In the genomic region with DNA sequence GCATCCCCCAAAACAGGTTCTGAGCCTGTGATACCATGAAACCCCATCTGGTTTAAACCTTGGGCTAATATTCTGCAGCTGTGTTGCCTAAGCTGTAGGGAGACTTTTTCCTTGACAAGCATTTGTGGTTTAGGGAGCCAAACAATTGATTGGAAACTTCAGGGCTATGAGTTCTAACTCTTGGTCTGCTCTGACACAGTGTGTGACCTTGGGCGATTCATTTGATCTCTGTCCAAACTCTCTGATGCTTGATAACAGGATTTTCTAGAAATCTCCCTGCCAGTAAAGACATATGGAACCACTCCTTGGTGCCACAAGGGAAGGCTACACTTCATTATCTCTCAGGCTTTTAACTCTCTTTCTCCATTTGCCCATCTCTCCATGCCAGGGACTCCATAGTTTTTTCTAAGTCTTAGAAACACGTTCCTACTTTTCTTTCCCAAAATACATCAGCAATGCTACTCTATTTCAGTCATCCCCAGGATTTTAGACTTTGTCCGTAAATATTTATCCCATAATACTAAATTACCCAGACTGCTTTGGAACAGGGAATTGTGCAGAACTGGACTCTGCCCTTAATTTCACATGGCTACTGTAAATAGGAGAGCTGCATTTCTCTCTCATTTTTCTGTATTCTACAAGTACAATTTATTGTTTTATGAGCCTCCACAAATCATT, we compare ENCODE assay signal across 1 cellular context.
TF ChIP-seq lines count a peak whose summit lies in the region.

No MANE protein-coding gene starts in this region.

TF ChIP-seq in HepG2, 621 proteins besides CTCF, POLR2A, EP300 and RAD21 (continued from another document):
- TF ChIP-seq ZNF644 (CRISPR knock-in tag; IDR thresholded peaks at IDR 0.05; ENCODE audit: low read depth) (peak; percentile 56; the same call in 1 of the 2 replicates), SAP130 (CRISPR knock-in tag; IDR thresholded peaks at IDR 0.05; ENCODE audit: low read depth) (peak; percentile 39; the same call in 1 of the 2 replicates), ZNF75D (CRISPR knock-in tag; IDR thresholded peaks at IDR 0.05; ENCODE audit: borderline replicate concordance) (no peak), GABPB1 (CRISPR knock-in tag; IDR thresholded peaks at IDR 0.05) (no peak), ONECUT2 (CRISPR knock-in tag; IDR thresholded peaks at IDR 0.05) (0 out of 2 replicates have a peak, but pooled peaks have one; percentile 59), FOXP1 (IDR thresholded peaks at IDR 0.05) (no peak), FOXP1 (CRISPR knock-in tag; IDR thresholded peaks at IDR 0.05) (peak; percentile 28; the same call in 1 of the 2 replicates), ZMYM4 (CRISPR knock-in tag; IDR thresholded peaks at IDR 0.05) (peak; percentile 53; the same call in 1 of the 2 replicates), CREM (IDR thresholded peaks at IDR 0.05) (peak; percentile 20; the same call in 1 of the 2 replicates), CREM (CRISPR knock-in tag; IDR thresholded peaks at IDR 0.05) (no peak), ZNF878 (CRISPR knock-in tag; IDR thresholded peaks at IDR 0.05) (0 out of 2 replicates have a peak, but pooled peaks have one; percentile 30), ZNF292 (CRISPR knock-in tag; IDR thresholded peaks at IDR 0.05; ENCODE audit: borderline replicate concordance, low read depth) (no peak), NBN (conservative IDR thresholded peaks at IDR 0.05) (no peak), JARID2 (CRISPR knock-in tag; IDR thresholded peaks at IDR 0.05; ENCODE audit: insufficient replicate concordance) (no peak), ZNF331 (CRISPR knock-in tag; IDR thresholded peaks at IDR 0.05) (no peak), KDM5A (IDR thresholded peaks at IDR 0.05; ENCODE audit: borderline replicate concordance, low read length) (no peak), MTF1 (CRISPR knock-in tag; IDR thresholded peaks at IDR 0.05) (no peak), POLR2G (IDR thresholded peaks at IDR 0.05; ENCODE audit: low read depth, low read length) (no peak), RARA (CRISPR knock-in tag; IDR thresholded peaks at IDR 0.05) (peak; percentile 5; the same call in 1 of the 2 replicates)
- TF ChIP-seq, protein P1, sequence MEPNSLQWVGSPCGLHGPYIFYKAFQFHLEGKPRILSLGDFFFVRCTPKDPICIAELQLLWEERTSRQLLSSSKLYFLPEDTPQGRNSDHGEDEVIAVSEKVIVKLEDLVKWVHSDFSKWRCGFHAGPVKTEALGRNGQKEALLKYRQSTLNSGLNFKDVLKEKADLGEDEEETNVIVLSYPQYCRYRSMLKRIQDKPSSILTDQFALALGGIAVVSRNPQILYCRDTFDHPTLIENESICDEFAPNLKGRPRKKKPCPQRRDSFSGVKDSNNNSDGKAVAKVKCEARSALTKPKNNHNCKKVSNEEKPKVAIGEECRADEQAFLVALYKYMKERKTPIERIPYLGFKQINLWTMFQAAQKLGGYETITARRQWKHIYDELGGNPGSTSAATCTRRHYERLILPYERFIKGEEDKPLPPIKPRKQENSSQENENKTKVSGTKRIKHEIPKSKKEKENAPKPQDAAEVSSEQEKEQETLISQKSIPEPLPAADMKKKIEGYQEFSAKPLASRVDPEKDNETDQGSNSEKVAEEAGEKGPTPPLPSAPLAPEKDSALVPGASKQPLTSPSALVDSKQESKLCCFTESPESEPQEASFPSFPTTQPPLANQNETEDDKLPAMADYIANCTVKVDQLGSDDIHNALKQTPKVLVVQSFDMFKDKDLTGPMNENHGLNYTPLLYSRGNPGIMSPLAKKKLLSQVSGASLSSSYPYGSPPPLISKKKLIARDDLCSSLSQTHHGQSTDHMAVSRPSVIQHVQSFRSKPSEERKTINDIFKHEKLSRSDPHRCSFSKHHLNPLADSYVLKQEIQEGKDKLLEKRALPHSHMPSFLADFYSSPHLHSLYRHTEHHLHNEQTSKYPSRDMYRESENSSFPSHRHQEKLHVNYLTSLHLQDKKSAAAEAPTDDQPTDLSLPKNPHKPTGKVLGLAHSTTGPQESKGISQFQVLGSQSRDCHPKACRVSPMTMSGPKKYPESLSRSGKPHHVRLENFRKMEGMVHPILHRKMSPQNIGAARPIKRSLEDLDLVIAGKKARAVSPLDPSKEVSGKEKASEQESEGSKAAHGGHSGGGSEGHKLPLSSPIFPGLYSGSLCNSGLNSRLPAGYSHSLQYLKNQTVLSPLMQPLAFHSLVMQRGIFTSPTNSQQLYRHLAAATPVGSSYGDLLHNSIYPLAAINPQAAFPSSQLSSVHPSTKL (CRISPR knock-in tag; IDR thresholded peaks at IDR 0.05): peak; percentile 44; the same call in 1 of the 2 replicates
- TF ChIP-seq, protein P2, sequence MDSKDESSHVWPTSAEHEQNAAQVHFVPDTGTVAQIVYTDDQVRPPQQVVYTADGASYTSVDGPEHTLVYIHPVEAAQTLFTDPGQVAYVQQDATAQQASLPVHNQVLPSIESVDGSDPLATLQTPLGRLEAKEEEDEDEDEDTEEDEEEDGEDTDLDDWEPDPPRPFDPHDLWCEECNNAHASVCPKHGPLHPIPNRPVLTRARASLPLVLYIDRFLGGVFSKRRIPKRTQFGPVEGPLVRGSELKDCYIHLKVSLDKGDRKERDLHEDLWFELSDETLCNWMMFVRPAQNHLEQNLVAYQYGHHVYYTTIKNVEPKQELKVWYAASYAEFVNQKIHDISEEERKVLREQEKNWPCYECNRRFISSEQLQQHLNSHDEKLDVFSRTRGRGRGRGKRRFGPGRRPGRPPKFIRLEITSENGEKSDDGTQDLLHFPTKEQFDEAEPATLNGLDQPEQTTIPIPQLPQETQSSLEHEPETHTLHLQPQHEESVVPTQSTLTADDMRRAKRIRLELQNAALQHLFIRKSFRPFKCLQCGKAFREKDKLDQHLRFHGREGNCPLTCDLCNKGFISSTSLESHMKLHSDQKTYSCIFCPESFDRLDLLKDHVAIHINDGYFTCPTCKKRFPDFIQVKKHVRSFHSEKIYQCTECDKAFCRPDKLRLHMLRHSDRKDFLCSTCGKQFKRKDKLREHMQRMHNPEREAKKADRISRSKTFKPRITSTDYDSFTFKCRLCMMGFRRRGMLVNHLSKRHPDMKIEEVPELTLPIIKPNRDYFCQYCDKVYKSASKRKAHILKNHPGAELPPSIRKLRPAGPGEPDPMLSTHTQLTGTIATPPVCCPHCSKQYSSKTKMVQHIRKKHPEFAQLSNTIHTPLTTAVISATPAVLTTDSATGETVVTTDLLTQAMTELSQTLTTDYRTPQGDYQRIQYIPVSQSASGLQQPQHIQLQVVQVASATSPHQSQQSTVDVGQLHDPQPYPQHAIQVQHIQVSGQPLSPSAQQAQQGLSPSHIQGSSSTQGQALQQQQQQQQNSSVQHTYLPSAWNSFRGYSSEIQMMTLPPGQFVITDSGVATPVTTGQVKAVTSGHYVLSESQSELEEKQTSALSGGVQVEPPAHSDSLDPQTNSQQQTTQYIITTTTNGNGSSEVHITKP (CRISPR knock-in tag; IDR thresholded peaks at IDR 0.05; ENCODE audit: low read depth): 0 out of 2 replicates have a peak, but pooled peaks have one; percentile 18
- TF ChIP-seq, protein P3, sequence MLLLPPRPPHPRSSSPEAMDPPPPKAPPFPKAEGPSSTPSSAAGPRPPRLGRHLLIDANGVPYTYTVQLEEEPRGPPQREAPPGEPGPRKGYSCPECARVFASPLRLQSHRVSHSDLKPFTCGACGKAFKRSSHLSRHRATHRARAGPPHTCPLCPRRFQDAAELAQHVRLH (CRISPR knock-in tag; IDR thresholded peaks at IDR 0.05; ENCODE audit: borderline replicate concordance, low read depth): no peak
- TF ChIP-seq, protein P4, sequence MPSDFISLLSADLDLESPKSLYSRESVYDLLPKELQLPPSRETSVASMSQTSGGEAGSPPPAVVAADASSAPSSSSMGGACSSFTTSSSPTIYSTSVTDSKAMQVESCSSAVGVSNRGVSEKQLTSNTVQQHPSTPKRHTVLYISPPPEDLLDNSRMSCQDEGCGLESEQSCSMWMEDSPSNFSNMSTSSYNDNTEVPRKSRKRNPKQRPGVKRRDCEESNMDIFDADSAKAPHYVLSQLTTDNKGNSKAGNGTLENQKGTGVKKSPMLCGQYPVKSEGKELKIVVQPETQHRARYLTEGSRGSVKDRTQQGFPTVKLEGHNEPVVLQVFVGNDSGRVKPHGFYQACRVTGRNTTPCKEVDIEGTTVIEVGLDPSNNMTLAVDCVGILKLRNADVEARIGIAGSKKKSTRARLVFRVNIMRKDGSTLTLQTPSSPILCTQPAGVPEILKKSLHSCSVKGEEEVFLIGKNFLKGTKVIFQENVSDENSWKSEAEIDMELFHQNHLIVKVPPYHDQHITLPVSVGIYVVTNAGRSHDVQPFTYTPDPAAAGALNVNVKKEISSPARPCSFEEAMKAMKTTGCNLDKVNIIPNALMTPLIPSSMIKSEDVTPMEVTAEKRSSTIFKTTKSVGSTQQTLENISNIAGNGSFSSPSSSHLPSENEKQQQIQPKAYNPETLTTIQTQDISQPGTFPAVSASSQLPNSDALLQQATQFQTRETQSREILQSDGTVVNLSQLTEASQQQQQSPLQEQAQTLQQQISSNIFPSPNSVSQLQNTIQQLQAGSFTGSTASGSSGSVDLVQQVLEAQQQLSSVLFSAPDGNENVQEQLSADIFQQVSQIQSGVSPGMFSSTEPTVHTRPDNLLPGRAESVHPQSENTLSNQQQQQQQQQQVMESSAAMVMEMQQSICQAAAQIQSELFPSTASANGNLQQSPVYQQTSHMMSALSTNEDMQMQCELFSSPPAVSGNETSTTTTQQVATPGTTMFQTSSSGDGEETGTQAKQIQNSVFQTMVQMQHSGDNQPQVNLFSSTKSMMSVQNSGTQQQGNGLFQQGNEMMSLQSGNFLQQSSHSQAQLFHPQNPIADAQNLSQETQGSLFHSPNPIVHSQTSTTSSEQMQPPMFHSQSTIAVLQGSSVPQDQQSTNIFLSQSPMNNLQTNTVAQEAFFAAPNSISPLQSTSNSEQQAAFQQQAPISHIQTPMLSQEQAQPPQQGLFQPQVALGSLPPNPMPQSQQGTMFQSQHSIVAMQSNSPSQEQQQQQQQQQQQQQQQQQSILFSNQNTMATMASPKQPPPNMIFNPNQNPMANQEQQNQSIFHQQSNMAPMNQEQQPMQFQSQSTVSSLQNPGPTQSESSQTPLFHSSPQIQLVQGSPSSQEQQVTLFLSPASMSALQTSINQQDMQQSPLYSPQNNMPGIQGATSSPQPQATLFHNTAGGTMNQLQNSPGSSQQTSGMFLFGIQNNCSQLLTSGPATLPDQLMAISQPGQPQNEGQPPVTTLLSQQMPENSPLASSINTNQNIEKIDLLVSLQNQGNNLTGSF (CRISPR knock-in tag; IDR thresholded peaks at IDR 0.05): no peak
- TF ChIP-seq, protein P5, sequence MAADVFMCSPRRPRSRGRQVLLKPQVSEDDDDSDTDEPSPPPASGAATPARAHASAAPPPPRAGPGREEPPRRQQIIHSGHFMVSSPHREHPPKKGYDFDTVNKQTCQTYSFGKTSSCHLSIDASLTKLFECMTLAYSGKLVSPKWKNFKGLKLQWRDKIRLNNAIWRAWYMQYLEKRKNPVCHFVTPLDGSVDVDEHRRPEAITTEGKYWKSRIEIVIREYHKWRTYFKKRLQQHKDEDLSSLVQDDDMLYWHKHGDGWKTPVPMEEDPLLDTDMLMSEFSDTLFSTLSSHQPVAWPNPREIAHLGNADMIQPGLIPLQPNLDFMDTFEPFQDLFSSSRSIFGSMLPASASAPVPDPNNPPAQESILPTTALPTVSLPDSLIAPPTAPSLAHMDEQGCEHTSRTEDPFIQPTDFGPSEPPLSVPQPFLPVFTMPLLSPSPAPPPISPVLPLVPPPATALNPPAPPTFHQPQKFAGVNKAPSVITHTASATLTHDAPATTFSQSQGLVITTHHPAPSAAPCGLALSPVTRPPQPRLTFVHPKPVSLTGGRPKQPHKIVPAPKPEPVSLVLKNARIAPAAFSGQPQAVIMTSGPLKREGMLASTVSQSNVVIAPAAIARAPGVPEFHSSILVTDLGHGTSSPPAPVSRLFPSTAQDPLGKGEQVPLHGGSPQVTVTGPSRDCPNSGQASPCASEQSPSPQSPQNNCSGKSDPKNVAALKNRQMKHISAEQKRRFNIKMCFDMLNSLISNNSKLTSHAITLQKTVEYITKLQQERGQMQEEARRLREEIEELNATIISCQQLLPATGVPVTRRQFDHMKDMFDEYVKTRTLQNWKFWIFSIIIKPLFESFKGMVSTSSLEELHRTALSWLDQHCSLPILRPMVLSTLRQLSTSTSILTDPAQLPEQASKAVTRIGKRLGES (CRISPR knock-in tag; IDR thresholded peaks at IDR 0.05; ENCODE audit: borderline replicate concordance): no peak
- TF ChIP-seq, protein P6, sequence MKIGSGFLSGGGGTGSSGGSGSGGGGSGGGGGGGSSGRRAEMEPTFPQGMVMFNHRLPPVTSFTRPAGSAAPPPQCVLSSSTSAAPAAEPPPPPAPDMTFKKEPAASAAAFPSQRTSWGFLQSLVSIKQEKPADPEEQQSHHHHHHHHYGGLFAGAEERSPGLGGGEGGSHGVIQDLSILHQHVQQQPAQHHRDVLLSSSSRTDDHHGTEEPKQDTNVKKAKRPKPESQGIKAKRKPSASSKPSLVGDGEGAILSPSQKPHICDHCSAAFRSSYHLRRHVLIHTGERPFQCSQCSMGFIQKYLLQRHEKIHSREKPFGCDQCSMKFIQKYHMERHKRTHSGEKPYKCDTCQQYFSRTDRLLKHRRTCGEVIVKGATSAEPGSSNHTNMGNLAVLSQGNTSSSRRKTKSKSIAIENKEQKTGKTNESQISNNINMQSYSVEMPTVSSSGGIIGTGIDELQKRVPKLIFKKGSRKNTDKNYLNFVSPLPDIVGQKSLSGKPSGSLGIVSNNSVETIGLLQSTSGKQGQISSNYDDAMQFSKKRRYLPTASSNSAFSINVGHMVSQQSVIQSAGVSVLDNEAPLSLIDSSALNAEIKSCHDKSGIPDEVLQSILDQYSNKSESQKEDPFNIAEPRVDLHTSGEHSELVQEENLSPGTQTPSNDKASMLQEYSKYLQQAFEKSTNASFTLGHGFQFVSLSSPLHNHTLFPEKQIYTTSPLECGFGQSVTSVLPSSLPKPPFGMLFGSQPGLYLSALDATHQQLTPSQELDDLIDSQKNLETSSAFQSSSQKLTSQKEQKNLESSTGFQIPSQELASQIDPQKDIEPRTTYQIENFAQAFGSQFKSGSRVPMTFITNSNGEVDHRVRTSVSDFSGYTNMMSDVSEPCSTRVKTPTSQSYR (CRISPR knock-in tag; IDR thresholded peaks at IDR 0.05; ENCODE audit: borderline replicate concordance): no peak
- TF ChIP-seq, protein P7, sequence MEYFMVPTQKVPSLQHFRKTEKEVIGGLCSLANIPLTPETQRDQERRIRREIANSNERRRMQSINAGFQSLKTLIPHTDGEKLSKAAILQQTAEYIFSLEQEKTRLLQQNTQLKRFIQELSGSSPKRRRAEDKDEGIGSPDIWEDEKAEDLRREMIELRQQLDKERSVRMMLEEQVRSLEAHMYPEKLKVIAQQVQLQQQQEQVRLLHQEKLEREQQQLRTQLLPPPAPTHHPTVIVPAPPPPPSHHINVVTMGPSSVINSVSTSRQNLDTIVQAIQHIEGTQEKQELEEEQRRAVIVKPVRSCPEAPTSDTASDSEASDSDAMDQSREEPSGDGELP (IDR thresholded peaks at IDR 0.05; ENCODE audit: borderline replicate concordance, low read depth): 0 out of 2 replicates have a peak, but pooled peaks have one; percentile 15
TF ChIP-seq in HepG2: peak in this region for 30.
